19 cellular contexts compared by ENCODE assay signal in the genomic region with DNA sequence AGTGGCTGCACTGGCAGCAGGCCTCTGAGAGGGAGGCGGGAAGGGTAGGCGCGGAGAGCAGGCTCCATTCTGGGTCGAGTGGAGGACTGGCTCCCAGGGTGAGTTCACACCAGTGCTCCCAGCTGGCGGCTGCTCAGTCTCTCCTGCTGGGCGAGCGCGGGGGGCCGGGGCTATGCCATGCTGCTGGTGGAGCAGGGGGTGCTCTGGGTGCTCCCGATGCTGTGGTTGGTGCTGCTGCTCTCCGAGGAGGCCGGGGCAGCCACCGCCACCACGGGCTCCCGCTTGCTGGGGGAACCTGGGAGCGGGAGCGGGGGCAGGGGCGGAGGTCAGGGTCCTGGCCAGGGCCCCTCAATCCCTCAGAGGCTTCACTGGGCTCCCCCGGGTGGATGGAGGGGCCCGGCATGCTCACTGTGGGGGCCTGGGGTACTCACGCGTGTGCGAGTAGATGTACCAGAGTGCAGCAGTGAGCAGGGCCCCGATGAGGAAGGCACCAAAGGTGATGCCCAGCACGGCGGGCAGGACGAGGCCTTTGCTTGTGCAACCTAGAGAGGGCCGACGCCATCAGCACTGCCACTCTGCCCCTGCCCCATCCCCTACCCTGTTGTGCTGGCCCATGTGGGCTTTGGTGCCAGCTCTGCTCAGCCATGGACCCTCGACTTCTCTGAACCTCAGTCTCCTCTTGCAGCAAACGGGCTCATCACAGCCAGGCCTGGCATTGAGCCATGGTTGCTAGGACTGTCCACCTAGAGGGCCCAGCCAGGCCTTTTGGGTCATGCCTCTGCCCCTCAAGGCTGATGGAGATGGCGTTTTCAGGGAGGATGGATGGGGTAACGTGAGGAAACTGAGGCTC. TPM values are rescaled to one million over a fixed set of nuclear protein-coding genes. Genes with fewer than 3 reads are reported as not detected.
DNase-seq lines count a peak whose midpoint lies in the region; FAIRE-seq and TF ChIP-seq lines count a peak whose summit lies in the region.
"Had no signal": no experiment of that assay in that cellular context is flagged by ENCODE, and none has a peak within 500 bp of the region (broad histone marks: within the 10 kb centered on the region; RNA-seq: fewer than 3 reads in every experiment).

No MANE protein-coding gene starts in this region.

- H3K36me3 Mint-ChIP-seq in CD8-positive, alpha-beta memory T cell = peaks cover 0 to 69% (median 3%) of the 10 kb centered on the region in 3 donors
- H3K36me3 Mint-ChIP-seq in osteocyte (ENCODE audit: unreplicated experiment) = peaks cover 11% of the 10 kb centered on the region

- no peak overlapping the region for H2BK5ac ChIP-seq in H1 (ENCODE audit: low read depth, low read length)
- H2BK5ac ChIP-seq in neuronal stem cell (ENCODE audit: low read length) = no peak overlapping the region

- POLR2A ChIA-PET in RWPE1 (lab: Yijun Ruan, JAX; ENCODE audit: low non-redundant PET) = no interaction called here
- POLR2A ChIA-PET in H1 (lab: Charles Lee; ENCODE audit: partially characterized antibody) = interaction anchor here (0.8 to 6.7 kb wide), 3 partner anchors 9 to 54 kb away, joined by 3 to 34 read pairs (median 5); no protein-coding TSS in a partner anchor
- POLR2A ChIA-PET in CD8-positive, alpha-beta memory T cell (lab: Charles Lee) = no interaction called here

- CTCF ChIA-PET in RWPE1 (lab: Yijun Ruan, JAX) = interaction anchor here (0.5 kb wide), 1 partner anchor 148 kb away, joined by 3 read pairs; no protein-coding TSS in a partner anchor
- CTCF ChIA-PET in H1 (lab: Charles Lee; ENCODE audit: partially characterized antibody) = interaction anchor here (1.2 to 2.4 kb wide), 7 partner anchors 9 to 105 kb away, joined by 3 to 11 read pairs (median 4); no protein-coding TSS in a partner anchor
- CTCF ChIA-PET in CD8-positive, alpha-beta memory T cell (lab: Charles Lee) = no interaction called here

- no peak for TF ChIP-seq RAD21 in H1 (IDR thresholded peaks at IDR 0.05 in 1 of 2, conservative IDR thresholded peaks at IDR 0.05 in 1 of 2; ENCODE audit: low read depth in 2 of 2, low read length in 2 of 2)

- H3K23me2 ChIP-seq in H1 (ENCODE audit: low read depth, low read length) = no peaks in the 10 kb centered on the region

- peak overlapping the region in 1 of 8 donors; percentile 46 for H3K27ac Mint-ChIP-seq in CD8-positive, alpha-beta memory T cell
- no peak overlapping the region for H3K27ac Mint-ChIP-seq in osteocyte (ENCODE audit: unreplicated experiment)
- H3K27ac Mint-ChIP-seq: activated CD8-positive, alpha-beta T cell treated with anti-CD3 and anti-CD28 coated beads for 36 hours; activated naive CD4-positive, alpha-beta T cell treated with anti-CD3 and anti-CD28 coated beads, Interleukin-2, amount 10 ng/mL, durations not matched to agents 7 days and 5 days had no signal

- no peaks in the 10 kb centered on the region for H3K4me1 Mint-ChIP-seq in CD8-positive, alpha-beta memory T cell
- H3K4me1 Mint-ChIP-seq in osteocyte (ENCODE audit: unreplicated experiment) = no peaks in the 10 kb centered on the region
- H3K4me1 Mint-ChIP-seq: activated naive CD4-positive, alpha-beta T cell treated with anti-CD3 and anti-CD28 coated beads, Interleukin-2, amount 10 ng/mL, durations not matched to agents 7 days and 5 days had no signal

- H4K91ac ChIP-seq in H1 (replicated peaks; ENCODE audit: insufficient read length, low read length) = no peak overlapping the region
- no peak overlapping the region for H4K91ac ChIP-seq in neuronal stem cell (ENCODE audit: low read depth, low read length, poor library complexity)

- no peaks in the 10 kb centered on the region for H3K9me3 Mint-ChIP-seq in CD8-positive, alpha-beta memory T cell
- H3K9me3 Mint-ChIP-seq in osteocyte (ENCODE audit: unreplicated experiment) = no peaks in the 10 kb centered on the region
- H3K9me3 Mint-ChIP-seq: activated CD8-positive, alpha-beta T cell treated with anti-CD3 and anti-CD28 coated beads for 36 hours; activated naive CD4-positive, alpha-beta T cell treated with anti-CD3 and anti-CD28 coated beads, Interleukin-2, amount 10 ng/mL, durations not matched to agents 7 days and 5 days had no signal

- H2AK5ac ChIP-seq in H1 (ENCODE audit: low read depth, low read length) = no peak overlapping the region
- H2AK5ac ChIP-seq in neuronal stem cell (ENCODE audit: low read depth, low read length) = no peak overlapping the region

- no peak for DNase-seq in RWPE1 (ENCODE audit: low spot score)
- DNase-seq in H1 (ENCODE audit: low read depth in 1 of 2, low spot score in 2 of 2) = no peak
- no peak for DNase-seq in neuronal stem cell (ENCODE audit: low spot score)
- DNase-seq in CD8-positive, alpha-beta memory T cell = no peak
- DNase-seq in osteocyte (ENCODE audit: extremely low spot score, unreplicated experiment) = no peak
- DNase-seq: activated CD8-positive, alpha-beta T cell treated with anti-CD3 and anti-CD28 coated beads for 36 hours; activated naive CD4-positive, alpha-beta T cell treated with anti-CD3 and anti-CD28 coated beads, Interleukin-2, amount 10 ng/mL, durations not matched to agents 7 days and 5 days; activated T-cell treated with anti-CD3 and anti-CD28 coated beads, Interleukin-2, amount 50 U/mL, for 1 hour; cerebellar nuclear complex; DMS79; effector CD4-positive, alpha-beta T cell; NCI-H526 treated with DMSO at 0.1 percent for 48 hours; OCI-M1; T-helper 2 cell; thyroid gland had no signal

- H3K23ac ChIP-seq in H1 (ENCODE audit: insufficient read length) (no peak overlapping the region), neuronal stem cell (ENCODE audit: low read depth, low read length, poor library complexity) (peak overlapping the region; percentile 80)

- no peak for TF ChIP-seq CTCF in RWPE1 (conservative IDR thresholded peaks at IDR 0.05; ENCODE audit: low read depth)
- TF ChIP-seq CTCF in H1 (IDR thresholded peaks at IDR 0.05; ENCODE audit: control extremely low read depth in 1 of 3, insufficient read depth in 1 of 3, low read depth in 1 of 3, low read length in 3 of 3) = no peak
- TF ChIP-seq CTCF in osteocyte (IDR thresholded peaks at IDR 0.05) = no peak

- H2BK20ac ChIP-seq in H1 (ENCODE audit: low read length) = no peak overlapping the region

- H3K79me2 ChIP-seq in H1 (ENCODE audit: control insufficient read depth in 1 of 2, insufficient read depth in 2 of 2, low read length in 2 of 2) = no peaks in the 10 kb centered on the region

- H3K4me2 ChIP-seq in H1 (ENCODE audit: insufficient read depth in 1 of 2, low read depth in 2 of 2, low read length in 2 of 2) (no peak overlapping the region), neuronal stem cell (ENCODE audit: insufficient read depth, low read length, poor library complexity, severe bottlenecking) (no peak overlapping the region)

- H4K5ac ChIP-seq in H1 (ENCODE audit: insufficient read length, low read depth, low read length) = no peak overlapping the region

- H3K4me1 ChIP-seq in H1 (replicated peaks in 1 of 4; ENCODE audit: control insufficient read depth in 3 of 4, insufficient read depth in 4 of 4, low read length in 3 of 4) (no peaks in the 10 kb centered on the region), neuronal stem cell (ENCODE audit: control insufficient read depth in 2 of 2, insufficient read depth in 1 of 2, low read depth in 1 of 2, low read length in 2 of 2) (peaks cover 0 to 3% of the 10 kb centered on the region in 2 donors)
- no peaks in the 10 kb centered on the region for H3K4me1 ChIP-seq in CD8-positive, alpha-beta memory T cell (ENCODE audit: insufficient read depth, low read length)
- H3K4me1 ChIP-seq: ascending aorta, SJSA1, thyroid gland had no signal

- no peak overlapping the region for H3K18ac ChIP-seq in H1 (ENCODE audit: extremely low read depth, low read length)
- H3K18ac ChIP-seq in neuronal stem cell (ENCODE audit: low read length) = no peak overlapping the region

- TF ChIP-seq POLR2A in H1 (IDR thresholded peaks at IDR 0.05; ENCODE audit: control extremely low read depth in 1 of 2, low read depth in 2 of 2, low read length in 2 of 2) = 0 out of 3 replicates have a peak, but pooled peaks of 1 of the 2 experiments have one; percentile 6

- peaks cover 0 to 1% of the 10 kb centered on the region in 2 donors for H3K27me3 Mint-ChIP-seq in CD8-positive, alpha-beta memory T cell
- no peaks in the 10 kb centered on the region for H3K27me3 Mint-ChIP-seq in osteocyte (ENCODE audit: unreplicated experiment)
- H3K27me3 Mint-ChIP-seq: activated CD8-positive, alpha-beta T cell treated with anti-CD3 and anti-CD28 coated beads for 36 hours; activated naive CD4-positive, alpha-beta T cell treated with anti-CD3 and anti-CD28 coated beads, Interleukin-2, amount 10 ng/mL, durations not matched to agents 7 days and 5 days had no signal

- H4K20me1 ChIP-seq in H1 (replicated peaks in 1 of 2; ENCODE audit: control insufficient read depth in 1 of 2, insufficient read depth in 2 of 2, low read length in 2 of 2) = peaks cover 2 to 11% of the 10 kb centered on the region in 2 experiments

- H3K9me3 ChIP-seq in H1 (ENCODE audit: insufficient read depth in 2 of 2, low read depth in 1 of 2, low read length in 1 of 2) = no peaks in the 10 kb centered on the region
- peaks cover 0 to 2% of the 10 kb centered on the region in 2 donors for H3K9me3 ChIP-seq in neuronal stem cell (replicated peaks in 1 of 2; ENCODE audit: control insufficient read depth in 2 of 2, insufficient read depth in 1 of 2, low read depth in 1 of 2, low read length in 2 of 2)
- no peaks in the 10 kb centered on the region for H3K9me3 ChIP-seq in CD8-positive, alpha-beta memory T cell (ENCODE audit: low read length)
- H3K9me3 ChIP-seq: ascending aorta, esophagus muscularis mucosa, neutrophil, SJSA1, thyroid gland had no signal

- H2BK120ac ChIP-seq in H1 (replicated peaks; ENCODE audit: low read depth, low read length) (no peak overlapping the region), neuronal stem cell (ENCODE audit: low read depth, low read length) (no peak overlapping the region)

- FAIRE-seq in H1 (lab: Jason Lieb, UNC) = no peak

- H3K79me1 ChIP-seq in H1 (ENCODE audit: low read depth, low read length) (0 out of 2 replicates have a peak, but pooled peaks cover 2% of the 10 kb centered on the region), neuronal stem cell (ENCODE audit: low read depth, low read length) (no peaks in the 10 kb centered on the region)

- no peak overlapping the region for H3K4me3 Mint-ChIP-seq in CD8-positive, alpha-beta memory T cell
- no peak overlapping the region for H3K4me3 Mint-ChIP-seq in osteocyte (ENCODE audit: unreplicated experiment)
- H3K4me3 Mint-ChIP-seq: activated CD8-positive, alpha-beta T cell treated with anti-CD3 and anti-CD28 coated beads for 36 hours; activated naive CD4-positive, alpha-beta T cell treated with anti-CD3 and anti-CD28 coated beads, Interleukin-2, amount 10 ng/mL, durations not matched to agents 7 days and 5 days had no signal

- no peak overlapping the region for H3K56ac ChIP-seq in H1 (replicated peaks; ENCODE audit: insufficient read length, low read depth, low read length)

- H4K8ac ChIP-seq in H1 (ENCODE audit: extremely low read depth, insufficient read depth, low read length) (peak overlapping the region; percentile 51), neuronal stem cell (ENCODE audit: low read depth, low read length) (peak overlapping the region; percentile 43)

- H3K9ac ChIP-seq in H1 (replicated peaks in 1 of 4; ENCODE audit: extremely low read depth in 1 of 4, low read depth in 3 of 4, low read length in 3 of 4) (no peak overlapping the region), neuronal stem cell (ENCODE audit: low read depth, low read length, poor library complexity) (no peak overlapping the region)

- H3K36me3 ChIP-seq in H1 (ENCODE audit: control insufficient read depth in 2 of 4, insufficient read depth in 4 of 4, low read length in 3 of 4) (peaks cover 10 to 23% (median 17%) of the 10 kb centered on the region in 4 experiments; a peak in 7 of 8 replicates), neuronal stem cell (replicated peaks in 1 of 2; ENCODE audit: control insufficient read depth in 2 of 2, insufficient read depth in 2 of 2, low read length in 2 of 2) (peaks cover 23 to 29% of the 10 kb centered on the region in 2 donors)
- H3K36me3 ChIP-seq in CD8-positive, alpha-beta memory T cell (ENCODE audit: insufficient read depth, low read length) = peaks cover 16% of the 10 kb centered on the region

- no peak overlapping the region for H3K4me3 ChIP-seq in H1 (ENCODE audit: extremely low read depth in 1 of 4, insufficient read depth in 2 of 4, low read depth in 3 of 4, low read length in 4 of 4)
- H3K4me3 ChIP-seq in neuronal stem cell (ENCODE audit: low read length in 2 of 2) = peak overlapping the region in 1 of 2 donors; percentile 26
- H3K4me3 ChIP-seq in CD8-positive, alpha-beta memory T cell (ENCODE audit: low read length) = no peak overlapping the region
- H3K4me3 ChIP-seq: ascending aorta, esophagus muscularis mucosa, SJSA1, thyroid gland had no signal

- H2AFZ ChIP-seq in H1 (ENCODE audit: low read length) (no peak overlapping the region), neuronal stem cell (ENCODE audit: low read length) (no peak overlapping the region)

- WGBS in H1 (ENCODE audit: extremely low coverage in 1 of 2, insufficient coverage in 1 of 2, insufficient read length in 1 of 2, insufficient replicate concordance in 2 of 2, low coverage in 1 of 2, low lambda C conversion rate in 2 of 2, missing lambda C conversion rate in 1 of 2), 2 experiments = 95% methylated on average over 33 of the region's 33 CpGs; no CpG with 5 or more reads in 1 of the 2 experiments
- WGBS in neuronal stem cell (ENCODE audit: extremely low coverage in 2 of 2, insufficient read length in 2 of 2, insufficient replicate concordance in 1 of 2), 2 donors = no CpG with 5 or more reads among the region's 33 CpGs

- H2BK12ac ChIP-seq in H1 (ENCODE audit: low read depth, low read length) (no peak overlapping the region), neuronal stem cell (ENCODE audit: low read length) (no peak overlapping the region)

- H3K27ac ChIP-seq in RWPE1 = peak overlapping the region; percentile 68
- H3K27ac ChIP-seq in H1 (ENCODE audit: low read depth, low read length) = no peak overlapping the region
- no peak overlapping the region for H3K27ac ChIP-seq in neuronal stem cell (replicated peaks; ENCODE audit: low read length)
- H3K27ac ChIP-seq in CD8-positive, alpha-beta memory T cell (ENCODE audit: low read depth, low read length) = no peak overlapping the region
- H3K27ac ChIP-seq: esophagus muscularis mucosa, neutrophil, SJSA1, thyroid gland had no signal

- H3K4ac ChIP-seq in H1 (replicated peaks; ENCODE audit: insufficient read length, low read depth, low read length) (no peak overlapping the region), neuronal stem cell (ENCODE audit: low read length) (no peak overlapping the region)

- no peaks in the 10 kb centered on the region for H3K27me3 ChIP-seq in H1 (replicated peaks in 1 of 4; ENCODE audit: control insufficient read depth in 3 of 4, extremely low read depth in 1 of 4, insufficient read depth in 3 of 4, low read length in 3 of 4)
- H3K27me3 ChIP-seq in neuronal stem cell (ENCODE audit: control insufficient read depth in 3 of 3, insufficient read depth in 3 of 3, low read depth in 1 of 3, low read length in 3 of 3) = no peaks in the 10 kb centered on the region
- H3K27me3 ChIP-seq in CD8-positive, alpha-beta memory T cell (ENCODE audit: insufficient read depth, low read length, poor library complexity, severe bottlenecking) = no peaks in the 10 kb centered on the region
- H3K27me3 ChIP-seq: ascending aorta, esophagus muscularis mucosa, neutrophil, SJSA1, thyroid gland had no signal

- TF ChIP-seq EP300 in H1 (IDR thresholded peaks at IDR 0.05; ENCODE audit: borderline replicate concordance in 1 of 2, low read depth in 2 of 2, low read length in 2 of 2) = no peak

- H2BK15ac ChIP-seq in H1 (ENCODE audit: low read length) (no peak overlapping the region), neuronal stem cell (ENCODE audit: low read length) (no peak overlapping the region)

- H3K14ac ChIP-seq in H1 (ENCODE audit: insufficient read length) (no peak overlapping the region), neuronal stem cell (ENCODE audit: low read length) (no peak overlapping the region)

RNA-seq across cellular contexts. Expression of a gene that starts 13.1 kb away (rescaled TPM):
- 62.4 and 63.7 TPM in 2 replicates for total RNA-seq in H1 (2021; fragmentation: NEBNext Ultra II Directional; extraction: Animal tissue kit (Norgen Biotek cat#: 25700))
- 83.0 and 125 TPM in 2 replicates for polyA plus RNA-seq in H1 (2011; rRNA removed)
- 71.0 TPM for polyA plus RNA-seq in H1 (2011; cell fraction: cytosol; rRNA removed)
- 156 TPM for polyA plus RNA-seq in H1 (2011; cell fraction: nucleus; rRNA removed)
- 56.8 to 70.0 TPM (median 66.4 TPM) in 4 replicates for polyA plus RNA-seq in H1 (2012, experiment 1 of 2)
- polyA plus RNA-seq in H1 (2012, experiment 2 of 2) = 58.0 TPM
- polyA plus RNA-seq in H1 (2013, experiment 1 of 2) = 38.7 TPM
- polyA plus RNA-seq in H1 (2013, experiment 2 of 2) = 35.7 TPM
- 55.2 and 85.0 TPM in 2 replicates for polyA minus RNA-seq in H1 (2011; rRNA and poly(A)+ RNA removed)
- polyA minus RNA-seq in H1 (2011; cell fraction: cytosol; rRNA and poly(A)+ RNA removed) = 72.3 TPM
- 52.7 TPM for polyA minus RNA-seq in H1 (2011; cell fraction: nucleus; rRNA and poly(A)+ RNA removed)
- polyA plus RNA-seq in neuronal stem cell (2013, experiment 1 of 2) = 30.2 TPM
- 32.1 TPM for polyA plus RNA-seq in neuronal stem cell (2013, experiment 2 of 2)
- total RNA-seq in CD8-positive, alpha-beta memory T cell = 100 to 1,000 TPM; 110 to 111 TPM
- 68.0 TPM for polyA plus RNA-seq in CD8-positive, alpha-beta memory T cell
- 58.7 and 65.1 TPM in 2 replicates for total RNA-seq in osteocyte

RNA-seq across cellular contexts. Expression of a gene that starts 29.9 kb away (rescaled TPM):
- 86.3 and 87.5 TPM in 2 replicates for total RNA-seq in H1 (2021; fragmentation: NEBNext Ultra II Directional; extraction: Animal tissue kit (Norgen Biotek cat#: 25700))
- 69.1 and 94.0 TPM in 2 replicates for polyA plus RNA-seq in H1 (2011; rRNA removed)
- polyA plus RNA-seq in H1 (2011; cell fraction: cytosol; rRNA removed) = 79.0 TPM
- 126 TPM for polyA plus RNA-seq in H1 (2011; cell fraction: nucleus; rRNA removed)
- 55.7 to 89.9 TPM (median 79.6 TPM) in 4 replicates for polyA plus RNA-seq in H1 (2012, experiment 1 of 2)
- 70.2 TPM for polyA plus RNA-seq in H1 (2012, experiment 2 of 2)
- polyA plus RNA-seq in H1 (2013, experiment 1 of 2) = 42.8 TPM
- polyA plus RNA-seq in H1 (2013, experiment 2 of 2) = 41.6 TPM
- 75.4 and 85.6 TPM in 2 replicates for polyA minus RNA-seq in H1 (2011; rRNA and poly(A)+ RNA removed)
- 42.9 TPM for polyA minus RNA-seq in H1 (2011; cell fraction: cytosol; rRNA and poly(A)+ RNA removed)
- 73.9 TPM for polyA minus RNA-seq in H1 (2011; cell fraction: nucleus; rRNA and poly(A)+ RNA removed)
- polyA plus RNA-seq in neuronal stem cell (2013, experiment 1 of 2) = 29.1 TPM
- polyA plus RNA-seq in neuronal stem cell (2013, experiment 2 of 2) = 30.0 TPM
- 100 to 1,000 TPM; 108 to 111 TPM for total RNA-seq in CD8-positive, alpha-beta memory T cell
- 72.3 TPM for polyA plus RNA-seq in CD8-positive, alpha-beta memory T cell
- total RNA-seq in osteocyte = 78.0 and 78.5 TPM in 2 replicates

RNA-seq across cellular contexts. Expression of a gene that starts 37.3 kb away (rescaled TPM):
- 6.4 and 7.3 TPM in 2 replicates for total RNA-seq in H1 (2021; fragmentation: NEBNext Ultra II Directional; extraction: Animal tissue kit (Norgen Biotek cat#: 25700))
- polyA plus RNA-seq in H1 (2011; rRNA removed) = 8.1 and 12.3 TPM in 2 replicates
- polyA plus RNA-seq in H1 (2011; cell fraction: cytosol; rRNA removed) = 4.1 TPM
- 7.2 TPM for polyA plus RNA-seq in H1 (2011; cell fraction: nucleus; rRNA removed)
- 3.5 to 7.1 TPM (median 5.6 TPM) in 4 replicates for polyA plus RNA-seq in H1 (2012, experiment 1 of 2)
- polyA plus RNA-seq in H1 (2012, experiment 2 of 2) = 5.4 TPM
- polyA plus RNA-seq in H1 (2013, experiment 1 of 2) = 2.8 TPM
- 2.7 TPM for polyA plus RNA-seq in H1 (2013, experiment 2 of 2)
- polyA minus RNA-seq in H1 (2011; rRNA and poly(A)+ RNA removed) = 4.2 and 4.4 TPM in 2 replicates
- polyA minus RNA-seq in H1 (2011; cell fraction: cytosol; rRNA and poly(A)+ RNA removed) = 3.4 TPM
- 9.1 TPM for polyA minus RNA-seq in H1 (2011; cell fraction: nucleus; rRNA and poly(A)+ RNA removed)
- polyA plus RNA-seq in neuronal stem cell (2013, experiment 1 of 2) = 2.8 TPM
- polyA plus RNA-seq in neuronal stem cell (2013, experiment 2 of 2) = 2.5 TPM
- total RNA-seq in CD8-positive, alpha-beta memory T cell = 10 to 100 TPM; 13.9 to 14.1 TPM
- 50.7 TPM for polyA plus RNA-seq in CD8-positive, alpha-beta memory T cell
- 19.3 and 20.4 TPM in 2 replicates for total RNA-seq in osteocyte
- total RNA-seq: SJSA1 had no signal

RNA-seq across cellular contexts. Expression of a gene that starts 38.7 kb away (rescaled TPM):
- total RNA-seq in H1 (2021; fragmentation: NEBNext Ultra II Directional; extraction: Animal tissue kit (Norgen Biotek cat#: 25700)) = 4.2 and 4.4 TPM in 2 replicates
- polyA plus RNA-seq in H1 (2011; rRNA removed) = 1.8 and 3.2 TPM in 2 replicates
- 1.1 TPM for polyA plus RNA-seq in H1 (2011; cell fraction: cytosol; rRNA removed)
- 2.7 TPM for polyA plus RNA-seq in H1 (2011; cell fraction: nucleus; rRNA removed)
- 3.7 to 5.2 TPM (median 4.0 TPM) in 4 replicates for polyA plus RNA-seq in H1 (2012, experiment 1 of 2)
- polyA plus RNA-seq in H1 (2012, experiment 2 of 2) = 2.6 TPM
- polyA plus RNA-seq in H1 (2013, experiment 1 of 2) = 6.7 TPM
- polyA plus RNA-seq in H1 (2013, experiment 2 of 2) = 7.6 TPM
- polyA minus RNA-seq in H1 (2011; rRNA and poly(A)+ RNA removed) = 1.4 and 2.4 TPM in 2 replicates
- 2.3 TPM for polyA minus RNA-seq in H1 (2011; cell fraction: cytosol; rRNA and poly(A)+ RNA removed)
- polyA minus RNA-seq in H1 (2011; cell fraction: nucleus; rRNA and poly(A)+ RNA removed) = 2.5 TPM
- polyA plus RNA-seq in neuronal stem cell (2013, experiment 1 of 2) = 0.11 TPM
- 0.10 TPM for polyA plus RNA-seq in neuronal stem cell (2013, experiment 2 of 2)
- total RNA-seq in CD8-positive, alpha-beta memory T cell = 10 to 100 TPM; 18.9 to 19.3 TPM
- 7.9 TPM for polyA plus RNA-seq in CD8-positive, alpha-beta memory T cell
- 140 and 143 TPM in 2 replicates for total RNA-seq in osteocyte
